In the genomic region with DNA sequence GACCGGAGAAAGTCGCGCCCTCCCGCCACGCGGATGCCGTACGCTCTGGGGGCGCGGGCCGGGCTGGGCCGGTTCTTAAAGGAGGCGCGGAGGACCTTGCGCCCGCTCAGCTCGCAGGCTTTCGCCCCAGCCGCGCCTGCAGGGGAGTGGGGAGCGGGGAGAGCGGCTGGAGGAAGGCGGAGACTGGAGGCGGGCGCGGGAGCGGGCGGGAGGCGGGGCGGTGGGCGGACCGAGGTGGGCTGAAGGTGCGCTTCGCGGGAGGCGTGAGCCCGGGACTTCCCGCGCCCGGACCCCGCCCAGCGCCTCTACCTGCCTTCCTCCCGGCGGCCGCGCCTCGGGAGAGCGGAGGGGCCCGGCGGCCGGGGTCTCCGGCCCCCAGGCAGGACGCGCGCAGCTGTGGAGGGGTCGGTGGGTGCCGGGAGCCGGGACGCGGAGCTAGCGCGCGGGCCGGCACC, we compare ENCODE assay signal across 8 cellular contexts. TPM values are rescaled to one million over a fixed set of nuclear protein-coding genes. Genes with fewer than 3 reads are reported as not detected.
DNase-seq lines count a peak whose midpoint lies in the region; ATAC-seq and TF ChIP-seq lines count a peak whose summit lies in the region.
"Had no signal": no experiment of that assay in that cellular context is flagged by ENCODE, and none has a peak within 500 bp of the region (broad histone marks: within the 10 kb centered on the region; RNA-seq: fewer than 3 reads in every experiment).

Gene ADRA2B (minus strand): TSS at position 148 of the 455 bp plus-strand sequence. CDS start 422 bp downstream, outside the sequence.

- peak within 1 kb of the TSS; percentile 72 for H3K4me3 ChIP-seq in OCI-LY3 (ENCODE audit: low read length)
- H3K4me3 ChIP-seq in right atrium auricular region = peak within 1 kb of the TSS; percentile 45 to 70
- peak within 1 kb of the TSS; percentile 42 to 80 (median 58) for H3K4me3 ChIP-seq in skin epidermis

- H3K4me2 ChIP-seq in OCI-LY3 (ENCODE audit: low read length) = peak within 1 kb of the TSS; percentile 87

- DNase-seq in activated gamma-delta T cell treated with anti-CD3 and anti-CD28 coated beads, Interleukin-2, amount 50 U/mL, for 16 hours (ENCODE audit: low read depth) = peak; percentile 54
- DNase-seq in right atrium auricular region (ENCODE audit: low spot score) = no peak
- no peak for DNase-seq in NK-92 treated with Interleukin-12 subunit alpha and Interleukin-12 subunit beta, amount 100 ng/mL, for 24 hours (lab: John Stamatoyannopoulos, UW)

- H3K9ac ChIP-seq in OCI-LY3 (ENCODE audit: low read length) = peak within 1 kb of the TSS; percentile 47

- no peak within 1 kb of the TSS for H3K27ac ChIP-seq in OCI-LY3 (ENCODE audit: low read length)
- peak within 1 kb of the TSS in 1 of 2 donors; percentile 70 for H3K27ac ChIP-seq in right atrium auricular region
- H3K27ac ChIP-seq in skin epidermis = peak within 1 kb of the TSS in 10 of 21 experiments; percentile 13 to 76 (median 62)

- H3K36me3 ChIP-seq in OCI-LY3 (replicated peaks; ENCODE audit: low read depth, low read length) = no peaks in the 10 kb centered on the region
- no peaks in the 10 kb centered on the region for H3K36me3 ChIP-seq in right atrium auricular region

- peaks cover 5% of the 10 kb centered on the region for H3K4me1 ChIP-seq in OCI-LY3 (ENCODE audit: low read length)
- H3K4me1 ChIP-seq in right atrium auricular region = peaks cover 0 to 20% of the 10 kb centered on the region in 2 donors

- H3K9me3 ChIP-seq in OCI-LY3 (ENCODE audit: insufficient read depth, low read length) (no peaks in the 10 kb centered on the region), right atrium auricular region (no peaks in the 10 kb centered on the region)

- no peaks in the 10 kb centered on the region for H3K79me2 ChIP-seq in OCI-LY3 (ENCODE audit: low read length)

- no peaks in the 10 kb centered on the region for H4K20me1 ChIP-seq in OCI-LY3 (ENCODE audit: insufficient read depth, low read length)

- no peak within 1 kb of the TSS for H2AFZ ChIP-seq in OCI-LY3 (ENCODE audit: low read depth, low read length)

- peaks cover 23% of the 10 kb centered on the region for H3K27me3 ChIP-seq in OCI-LY3 (ENCODE audit: low read depth, low read length)
- peaks cover 3 to 6% of the 10 kb centered on the region in 2 donors for H3K27me3 ChIP-seq in right atrium auricular region

- ATAC-seq in GM18868 (IDR thresholded peaks at IDR 0.05; ENCODE audit: unreplicated experiment) (peak; percentile 56), HG02943 (IDR thresholded peaks at IDR 0.05; ENCODE audit: low read depth, unreplicated experiment) (peak; percentile 48)

- TF ChIP-seq CTCF in OCI-LY3 (IDR thresholded peaks at IDR 0.05; ENCODE audit: low read depth, low read length) (no peak), right atrium auricular region (IDR thresholded peaks at IDR 0.05) (no peak)

RNA-seq across cellular contexts. Expression of gene ADRA2B, which starts in this region (rescaled TPM):
- 1 to 10 TPM in 1 of 2 donors, under 1 TPM in 1; 0.47 to 1.4 TPM for total RNA-seq in right atrium auricular region
- total RNA-seq: glomerular endothelial cell had no signal
